1 cellular context compared by ENCODE assay signal in the genomic region with DNA sequence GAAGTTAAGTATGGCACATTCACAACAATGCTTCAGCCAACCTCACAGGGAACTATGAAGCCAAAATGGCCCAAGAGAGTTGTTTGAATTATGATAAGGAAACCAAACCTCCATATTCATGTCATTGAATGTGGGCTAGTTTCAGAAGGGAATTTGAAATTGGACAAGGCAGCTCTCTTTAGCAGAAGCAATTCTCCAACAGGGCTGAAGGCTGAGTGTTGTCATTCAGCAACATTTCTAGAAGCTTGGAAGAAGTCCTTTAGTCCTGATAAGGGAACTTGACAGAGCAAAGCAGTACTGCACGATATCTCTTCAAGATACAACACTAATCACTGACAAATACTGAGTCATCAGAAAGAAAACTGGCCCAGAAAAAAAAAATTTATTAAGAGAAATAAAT.
TF ChIP-seq lines count a peak whose summit lies in the region.

No MANE protein-coding gene starts in this region.

TF ChIP-seq in SK-N-SH treated with all-trans-retinoic acid at 6 μM for 48 hours, 23 proteins besides CTCF, POLR2A, EP300 and RAD21 (continued from another document):
- TF ChIP-seq, protein P1, sequence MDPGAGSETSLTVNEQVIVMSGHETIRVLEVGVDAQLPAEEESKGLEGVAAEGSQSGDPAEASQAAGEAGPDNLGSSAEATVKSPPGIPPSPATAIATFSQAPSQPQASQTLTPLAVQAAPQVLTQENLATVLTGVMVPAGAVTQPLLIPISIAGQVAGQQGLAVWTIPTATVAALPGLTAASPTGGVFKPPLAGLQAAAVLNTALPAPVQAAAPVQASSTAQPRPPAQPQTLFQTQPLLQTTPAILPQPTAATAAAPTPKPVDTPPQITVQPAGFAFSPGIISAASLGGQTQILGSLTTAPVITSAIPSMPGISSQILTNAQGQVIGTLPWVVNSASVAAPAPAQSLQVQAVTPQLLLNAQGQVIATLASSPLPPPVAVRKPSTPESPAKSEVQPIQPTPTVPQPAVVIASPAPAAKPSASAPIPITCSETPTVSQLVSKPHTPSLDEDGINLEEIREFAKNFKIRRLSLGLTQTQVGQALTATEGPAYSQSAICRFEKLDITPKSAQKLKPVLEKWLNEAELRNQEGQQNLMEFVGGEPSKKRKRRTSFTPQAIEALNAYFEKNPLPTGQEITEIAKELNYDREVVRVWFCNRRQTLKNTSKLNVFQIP (CRISPR knock-in tag; IDR thresholded peaks at IDR 0.05; ENCODE audit: borderline replicate concordance, low read depth), result no peak
- no peak for TF ChIP-seq ZFP30 (CRISPR knock-in tag; IDR thresholded peaks at IDR 0.05)
- no peak for TF ChIP-seq PPARA (CRISPR knock-in tag; IDR thresholded peaks at IDR 0.05; ENCODE audit: borderline replicate concordance)
- no peak for TF ChIP-seq BACH2 (CRISPR knock-in tag; IDR thresholded peaks at IDR 0.05; ENCODE audit: borderline replicate concordance)
- no peak for TF ChIP-seq ZFP3 (CRISPR knock-in tag; IDR thresholded peaks at IDR 0.05)
- TF ChIP-seq ZNF70 (CRISPR knock-in tag; IDR thresholded peaks at IDR 0.05), result no peak
